ENCODE assay signal across 12 cellular contexts in the genomic region with DNA sequence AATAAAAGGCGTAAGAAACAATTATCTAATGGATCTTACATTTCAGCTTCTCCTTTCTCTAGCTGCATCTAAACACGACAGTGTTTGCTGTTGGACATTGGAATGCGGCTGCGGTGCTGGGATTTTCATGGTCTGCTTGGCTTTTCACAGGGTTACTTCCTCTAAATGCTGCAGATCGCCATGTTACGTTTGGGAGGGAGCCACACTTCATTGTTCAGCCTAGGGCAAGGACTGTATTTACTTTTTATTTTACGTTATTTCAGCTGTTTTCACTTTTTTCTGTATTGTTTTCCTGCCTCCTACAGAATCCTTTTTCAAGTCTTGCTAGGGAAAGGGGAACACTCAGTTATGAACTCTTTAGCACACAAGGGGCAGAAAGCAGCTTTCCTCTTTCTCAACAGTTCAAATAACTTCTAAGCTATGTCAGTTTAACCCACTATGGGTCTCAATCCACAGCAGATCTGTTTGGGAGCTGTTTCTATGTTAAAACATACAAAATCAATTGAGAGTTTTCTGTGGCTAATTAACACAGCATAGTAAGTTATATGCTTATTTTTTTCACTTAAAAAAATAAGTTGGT.
A peak's percentile ranks its signal among the peaks of the same experiment; 100 is the strongest.
DNase-seq lines count a peak whose midpoint lies in the region; ATAC-seq and TF ChIP-seq lines count a peak whose summit lies in the region.
"Had no signal": no experiment of that assay in that cellular context is flagged by ENCODE, and none has a peak within 500 bp of the region (broad histone marks: within the 10 kb centered on the region; RNA-seq: fewer than 3 reads in every experiment).

No MANE protein-coding gene starts in this region.

- H3K36me3 Mint-ChIP-seq in osteocyte (ENCODE audit: unreplicated experiment) = no peaks in the 10 kb centered on the region
- H3K36me3 Mint-ChIP-seq: activated CD4-positive, alpha-beta memory T cell treated with anti-CD3 and anti-CD28 coated beads for 36 hours; natural killer cell treated with Interleukin-12 subunit alpha and Interleukin-12 subunit beta and Interleukin-15 and Interleukin-18, amount 100 ng/mL, for 72 hours had no signal

- ATAC-seq in heart left ventricle = peak in 2 of 4 donors; percentile 41 to 57
- no peak for ATAC-seq in HG03108 (IDR thresholded peaks at IDR 0.05; ENCODE audit: unreplicated experiment)
- ATAC-seq: gastroesophageal sphincter; natural killer cell treated with Interleukin-12 subunit alpha and Interleukin-12 subunit beta and Interleukin-15 and Interleukin-18, amount 100 ng/mL, for 72 hours had no signal

- peak overlapping the region; percentile 75 for H3K27ac Mint-ChIP-seq in osteocyte (ENCODE audit: unreplicated experiment)
- H3K27ac Mint-ChIP-seq: activated CD4-positive, alpha-beta memory T cell treated with anti-CD3 and anti-CD28 coated beads for 36 hours; natural killer cell treated with Interleukin-12 subunit alpha and Interleukin-12 subunit beta and Interleukin-15 and Interleukin-18, amount 100 ng/mL, for 72 hours had no signal

- H3K9me3 ChIP-seq in ascending aorta (no peaks in the 10 kb centered on the region), heart left ventricle (no peaks in the 10 kb centered on the region)
- H3K9me3 ChIP-seq: gastroesophageal sphincter had no signal

- no peaks in the 10 kb centered on the region for H3K27me3 ChIP-seq in ascending aorta
- no peaks in the 10 kb centered on the region for H3K27me3 ChIP-seq in heart left ventricle
- H3K27me3 ChIP-seq: gastroesophageal sphincter had no signal

- no peaks in the 10 kb centered on the region for H3K9me3 Mint-ChIP-seq in osteocyte (ENCODE audit: unreplicated experiment)
- H3K9me3 Mint-ChIP-seq: activated CD4-positive, alpha-beta memory T cell treated with anti-CD3 and anti-CD28 coated beads for 36 hours; natural killer cell treated with Interleukin-12 subunit alpha and Interleukin-12 subunit beta and Interleukin-15 and Interleukin-18, amount 100 ng/mL, for 72 hours had no signal

- peak overlapping the region; percentile 22 for H3K4me3 Mint-ChIP-seq in osteocyte (ENCODE audit: unreplicated experiment)
- H3K4me3 Mint-ChIP-seq: activated CD4-positive, alpha-beta memory T cell treated with anti-CD3 and anti-CD28 coated beads for 36 hours; natural killer cell treated with Interleukin-12 subunit alpha and Interleukin-12 subunit beta and Interleukin-15 and Interleukin-18, amount 100 ng/mL, for 72 hours had no signal

- H3K27ac ChIP-seq in ascending aorta = peak overlapping the region; percentile 54 to 60
- peak overlapping the region; percentile 3 to 74 (median 42) for H3K27ac ChIP-seq in heart left ventricle

- H3K4me3 ChIP-seq in ascending aorta (peak overlapping the region; percentile 9 to 46), heart left ventricle (peak overlapping the region in 3 of 12 donors; percentile 3 to 31 (median 24))
- H3K4me3 ChIP-seq: gastroesophageal sphincter had no signal

- 31 to 49% (median 39%) methylated on average over 7 of the region's 7 CpGs for WGBS in heart left ventricle, 4 donors

- intact Hi-C loops in ascending aorta (cut with DNase I) (no loop called here), heart left ventricle (cut with DNase I) (loop anchor here in 1 of 10 donors (10.0 kb wide), 1 partner anchor 73 kb away; no protein-coding TSS in a partner anchor)

- peak; percentile 29 for DNase-seq in EH (ENCODE audit: low read depth)
- no peak for DNase-seq in ascending aorta (ENCODE audit: low spot score in 2 of 2)
- peak in 1 of 5 donors; percentile 22 for DNase-seq in heart left ventricle
- no peak for DNase-seq in osteocyte (ENCODE audit: extremely low spot score, unreplicated experiment)
- DNase-seq in amniotic stem cell (lab: John Stamatoyannopoulos, UW) = no peak
- no peak for DNase-seq in NOMO-1 treated with dmso at 0.1 percent for 144 hours (lab: John Stamatoyannopoulos, UW; ENCODE audit: unreplicated experiment)
- DNase-seq in activated T-cell treated with anti-CD3 and anti-CD28 coated beads, Interleukin-2, amount 50 U/mL, for 48 hours = no peak
- DNase-seq: activated CD4-positive, alpha-beta memory T cell treated with anti-CD3 and anti-CD28 coated beads for 36 hours; NCI-H2029 treated with DMSO at 0.1 percent for 48 hours had no signal

- peaks cover 49% of the 10 kb centered on the region for H3K4me1 Mint-ChIP-seq in osteocyte (ENCODE audit: unreplicated experiment)

- no peak for TF ChIP-seq POLR2A in heart left ventricle (IDR thresholded peaks at IDR 0.05)

- H3K36me3 ChIP-seq in ascending aorta (no peaks in the 10 kb centered on the region), heart left ventricle (peaks cover 0 to 4% (median 0%) of the 10 kb centered on the region in 9 donors)
- H3K36me3 ChIP-seq: gastroesophageal sphincter had no signal

- H3K27me3 Mint-ChIP-seq in osteocyte (ENCODE audit: unreplicated experiment) = no peaks in the 10 kb centered on the region
- H3K27me3 Mint-ChIP-seq: activated CD4-positive, alpha-beta memory T cell treated with anti-CD3 and anti-CD28 coated beads for 36 hours had no signal

- H3K4me1 ChIP-seq in ascending aorta (no peaks in the 10 kb centered on the region), heart left ventricle (peaks cover 0 to 56% (median 25%) of the 10 kb centered on the region in 12 donors)

- TF ChIP-seq CTCF in ascending aorta (IDR thresholded peaks at IDR 0.05) (no peak), heart left ventricle (IDR thresholded peaks at IDR 0.05) (no peak), osteocyte (IDR thresholded peaks at IDR 0.05) (no peak)
